Comparison of ENCODE assay signal across 1 cellular context in genomic region chr12:55875704-55876103, GRCh38.
TF ChIP-seq lines count a peak whose summit lies in the region.

No MANE protein-coding gene starts in this region.

TF ChIP-seq in H1, 55 proteins besides CTCF, POLR2A, EP300 and RAD21:
- TF ChIP-seq PHF8 (conservative IDR thresholded peaks at IDR 0.05; ENCODE audit: low read depth, low read length) (no peak), SIN3A (conservative IDR thresholded peaks at IDR 0.05 in 1 of 2, IDR thresholded peaks at IDR 0.05 in 1 of 2; ENCODE audit: low read depth in 1 of 2, low read length in 2 of 2) (no peak), EGR1 (IDR thresholded peaks at IDR 0.05; ENCODE audit: borderline replicate concordance, low read depth, low read length) (no peak), MAFK (IDR thresholded peaks at IDR 0.05; ENCODE audit: low read depth, low read length) (no peak)
TF ChIP-seq in H1: peak in this region for 0.
